ENCODE assay signal across 15 cellular contexts in the genomic region with DNA sequence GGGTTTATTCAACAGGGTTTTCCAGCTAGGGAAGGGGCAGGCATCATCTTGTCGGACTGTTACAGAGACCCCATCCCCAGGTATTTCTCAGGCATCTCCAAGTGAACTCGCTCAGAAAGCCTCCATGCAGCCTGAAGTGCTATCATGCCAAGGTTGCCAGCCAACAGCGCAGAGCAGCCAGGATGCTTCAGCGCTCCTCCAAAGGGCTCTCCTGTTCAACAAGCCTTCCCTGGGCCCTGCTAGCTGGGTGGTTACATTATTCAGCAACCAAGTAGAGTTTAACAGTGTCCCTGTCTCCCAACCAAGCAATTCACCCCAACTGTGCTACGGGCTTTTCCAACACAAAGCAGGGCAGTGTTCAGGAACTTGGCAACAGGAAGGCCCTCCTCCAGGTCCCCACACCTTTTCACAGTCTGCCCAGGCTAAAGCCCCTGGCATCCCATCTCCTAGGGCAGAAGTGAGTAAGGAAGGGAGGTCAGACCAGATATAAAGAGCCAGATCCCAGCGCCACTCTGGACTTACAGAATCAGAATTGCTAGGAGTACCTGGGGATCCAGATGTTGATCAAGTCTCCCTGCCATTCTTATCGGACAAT.
"Had no signal": no experiment of that assay in that cellular context is flagged by ENCODE, and none has a peak within 500 bp of the region (broad histone marks: within the 10 kb centered on the region; RNA-seq: fewer than 3 reads in every experiment).

No MANE protein-coding gene starts in this region.

- H3K4me3 Mint-ChIP-seq: activated CD4-positive, alpha-beta memory T cell treated with anti-CD3 and anti-CD28 coated beads for 36 hours had no signal

- DNase-seq: activated CD4-positive, alpha-beta memory T cell treated with anti-CD3 and anti-CD28 coated beads for 36 hours; activated CD4-positive, alpha-beta T cell treated with anti-CD3 and anti-CD28 coated beads for 1 hour; activated CD8-positive, alpha-beta memory T cell treated with anti-CD3 and anti-CD28 coated beads, Interleukin-2, amount 50 U/mL, for 48 hours; activated naive CD4-positive, alpha-beta T cell; aorta; effector CD4-positive, alpha-beta T cell; foreskin melanocyte; heart right ventricle; left ventricle myocardium inferior; retina; SW 1271; transverse colon had no signal

- FAIRE-seq: colon, islet of Langerhans had no signal

- H3K9me3 Mint-ChIP-seq: activated CD4-positive, alpha-beta memory T cell treated with anti-CD3 and anti-CD28 coated beads for 36 hours had no signal

- H3K36me3 Mint-ChIP-seq: activated CD4-positive, alpha-beta memory T cell treated with anti-CD3 and anti-CD28 coated beads for 36 hours had no signal

- H3K27me3 ChIP-seq: heart right ventricle, transverse colon had no signal

- H3K36me3 ChIP-seq: heart right ventricle, left ventricle myocardium inferior, transverse colon had no signal

- H3K4me3 ChIP-seq: heart right ventricle, left ventricle myocardium inferior, skin epidermis, transverse colon had no signal

- H3K27ac Mint-ChIP-seq: activated CD4-positive, alpha-beta memory T cell treated with anti-CD3 and anti-CD28 coated beads for 36 hours had no signal
